ENCODE assay signal across 19 cellular contexts in genomic region chr3:176554791-176555330, GRCh38.
"Had no signal": no experiment of that assay in that cellular context is flagged by ENCODE, and none has a peak within 500 bp of the region (broad histone marks: within the 10 kb centered on the region; RNA-seq: fewer than 3 reads in every experiment).

No MANE protein-coding gene starts in this region.

- H3K9me3 ChIP-seq: ascending aorta, left lung, right atrium auricular region, tibial artery had no signal

- H3K4me1 Mint-ChIP-seq: activated naive CD4-positive, alpha-beta T cell treated with anti-CD3 and anti-CD28 coated beads, Interleukin-2, amount 50 U/mL, for 24 hours; central memory CD8-positive, alpha-beta T cell had no signal

- H3K4me1 ChIP-seq: ascending aorta, left lung, right atrium auricular region, tibial artery had no signal

- H3K27ac Mint-ChIP-seq: activated naive CD4-positive, alpha-beta T cell treated with anti-CD3 and anti-CD28 coated beads, Interleukin-2, amount 50 U/mL, for 24 hours; activated T-cell treated with anti-CD3 and anti-CD28 coated beads, Interleukin-2, amount 50 U/mL, for 72 hours; nephron progenitor cell had no signal

- H3K27me3 ChIP-seq: ascending aorta, left lung, right atrium auricular region, tibial artery had no signal

- H3K36me3 ChIP-seq: ascending aorta, left lung, right atrium auricular region, tibial artery had no signal

- H3K36me3 Mint-ChIP-seq: activated naive CD4-positive, alpha-beta T cell treated with anti-CD3 and anti-CD28 coated beads, Interleukin-2, amount 50 U/mL, for 24 hours had no signal

- H3K27ac ChIP-seq: ascending aorta, coronary artery, left lung, right atrium auricular region, tibial artery had no signal

- ATAC-seq: activated T-cell treated with anti-CD3 and anti-CD28 coated beads, Interleukin-2, amount 50 U/mL, for 72 hours; left lung; stimulated activated naive CD8-positive, alpha-beta T cell treated with anti-CD3 and anti-CD28 coated beads, Interleukin-15, Interleukin-2, amounts not matched to agents 100 U/mL and 50 U/mL, for 24 hours had no signal

- DNase-seq: activated CD4-positive, alpha-beta T cell treated with anti-CD3 and anti-CD28 coated beads, Interleukin-2, amount 50 U/mL, for 4 hours; activated effector memory CD4-positive, alpha-beta T cell treated with anti-CD3 and anti-CD28 coated beads, Interleukin-2, amount 50 U/mL, for 16 hours; activated T-cell treated with anti-CD3 and anti-CD28 coated beads, Interleukin-2, amount 50 U/mL, for 72 hours; erythroblast; hypothalamus; islet precursor cell; left lung; midbrain; nephron progenitor cell; posterior cingulate gyrus; stimulated activated CD4-positive, alpha-beta T cell treated with anti-CD3 and anti-CD28 coated beads, Interleukin-2, amount 100 ng/mL, for 24 hours; stimulated activated naive CD8-positive, alpha-beta T cell treated with anti-CD3 and anti-CD28 coated beads, Interleukin-15, Interleukin-2, amounts not matched to agents 100 U/mL and 50 U/mL, for 24 hours; substantia nigra; tibial artery had no signal

- H3K9me3 Mint-ChIP-seq: activated T-cell treated with anti-CD3 and anti-CD28 coated beads, Interleukin-2, amount 50 U/mL, for 72 hours; central memory CD8-positive, alpha-beta T cell; nephron progenitor cell had no signal

- H3K4me3 Mint-ChIP-seq: activated naive CD4-positive, alpha-beta T cell treated with anti-CD3 and anti-CD28 coated beads, Interleukin-2, amount 50 U/mL, for 24 hours; activated T-cell treated with anti-CD3 and anti-CD28 coated beads, Interleukin-2, amount 50 U/mL, for 72 hours; central memory CD8-positive, alpha-beta T cell; nephron progenitor cell had no signal

- H3K4me3 ChIP-seq: ascending aorta, coronary artery, left lung, right atrium auricular region, tibial artery had no signal

- H3K27me3 Mint-ChIP-seq: activated naive CD4-positive, alpha-beta T cell treated with anti-CD3 and anti-CD28 coated beads, Interleukin-2, amount 50 U/mL, for 24 hours; central memory CD8-positive, alpha-beta T cell had no signal
